16 cellular contexts compared by ENCODE assay signal in the genomic region with DNA sequence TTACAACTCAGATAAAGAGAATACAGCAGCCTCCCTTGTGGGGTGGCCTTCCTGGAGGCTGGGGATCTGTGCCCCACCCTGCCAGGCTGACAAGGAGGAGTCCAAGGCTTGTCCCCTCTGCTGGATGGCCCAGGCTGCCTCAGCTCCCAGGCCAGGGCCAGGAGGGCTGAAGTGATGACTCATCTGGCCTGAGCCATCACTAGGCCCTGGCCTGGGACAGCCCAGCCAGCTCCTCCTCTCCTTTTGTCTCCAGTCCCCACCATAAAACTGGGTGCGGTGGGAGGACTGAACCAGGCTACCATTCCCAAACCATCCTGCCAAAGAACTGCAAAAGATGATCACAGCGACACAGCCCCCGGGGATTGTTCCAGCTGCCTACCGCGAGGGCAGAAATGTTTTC. TPM values are rescaled to one million over a fixed set of nuclear protein-coding genes. Genes with fewer than 3 reads are reported as not detected.
DNase-seq lines count a peak whose midpoint lies in the region; FAIRE-seq and TF ChIP-seq lines count a peak whose summit lies in the region.
"Had no signal": no experiment of that assay in that cellular context is flagged by ENCODE, and none has a peak within 500 bp of the region (broad histone marks: within the 10 kb centered on the region; RNA-seq: fewer than 3 reads in every experiment).

No MANE protein-coding gene starts in this region.

- H3K36me3 Mint-ChIP-seq in astrocyte (ENCODE audit: low read depth, unreplicated experiment) (no peaks in the 10 kb centered on the region), type B pancreatic cell (no peaks in the 10 kb centered on the region)

- H3K9me3 Mint-ChIP-seq in astrocyte (ENCODE audit: unreplicated experiment) (no peaks in the 10 kb centered on the region), type B pancreatic cell (no peaks in the 10 kb centered on the region)

- H3K27ac Mint-ChIP-seq in astrocyte (ENCODE audit: unreplicated experiment) (peak overlapping the region; percentile 41), type B pancreatic cell (no peak overlapping the region)

- DNase-seq in EH (ENCODE audit: low read depth): peak; percentile 10
- peak; percentile 52 for DNase-seq in H54 (ENCODE audit: insufficient read length, low spot score)
- DNase-seq in astrocyte (ENCODE audit: low read depth): no peak
- DNase-seq in islet precursor cell: peak; percentile 74
- DNase-seq in NCI-H2081 treated with DMSO at 0.1 percent for 48 hours (lab: John Stamatoyannopoulos, UW): no peak
- no peak for DNase-seq in type B pancreatic cell (ENCODE audit: extremely low spot score, unreplicated experiment)
- no peak for DNase-seq in uterus
- DNase-seq: EL, Kasumi-1, NCI-H1417, NCI-H1930, NCI-H510A, SW 1271 had no signal

- peaks cover 5% of the 10 kb centered on the region for H3K27me3 ChIP-seq in astrocyte (ENCODE audit: insufficient read depth, low read length)
- H3K27me3 ChIP-seq in uterus: no peaks in the 10 kb centered on the region
- H3K27me3 ChIP-seq: BLaER1 had no signal

- H3K27ac ChIP-seq in astrocyte (ENCODE audit: low read depth, low read length): no peak overlapping the region
- H3K27ac ChIP-seq in uterus: no peak overlapping the region
- H3K27ac ChIP-seq: BLaER1 had no signal

- H3K9ac ChIP-seq in astrocyte (ENCODE audit: low read length): no peak overlapping the region
- H3K9ac ChIP-seq: BLaER1 had no signal

- no peak overlapping the region for H2AFZ ChIP-seq in astrocyte (ENCODE audit: low read depth, low read length)

- no peak overlapping the region for H3K4me2 ChIP-seq in astrocyte (ENCODE audit: low read length)
- H3K4me2 ChIP-seq: BLaER1 had no signal

- no peak for FAIRE-seq in H54 (lab: Jason Lieb, UNC)
- FAIRE-seq in astrocyte (lab: Jason Lieb, UNC): no peak
- FAIRE-seq: GM12878, RCC 7860 had no signal

- intact Hi-C loops in uterus (cut with DNase I; ENCODE audit: low total_unique reads): no loop called here

- TF ChIP-seq CTCF in astrocyte (IDR thresholded peaks at IDR 0.05; ENCODE audit: insufficient read depth, low read depth, low read length): no peak
- no peak for TF ChIP-seq CTCF in type B pancreatic cell (conservative IDR thresholded peaks at IDR 0.05)
- no peak for TF ChIP-seq CTCF in uterus (IDR thresholded peaks at IDR 0.05)

- H3K27me3 Mint-ChIP-seq in astrocyte (ENCODE audit: low read depth, unreplicated experiment) (peaks cover 53% of the 10 kb centered on the region), type B pancreatic cell (peaks cover 41% of the 10 kb centered on the region)

- TF ChIP-seq POLR2A in H54 (IDR thresholded peaks at IDR 0.05; ENCODE audit: low read depth, low read length) (no peak), uterus (IDR thresholded peaks at IDR 0.05) (no peak)

- H3K4me3 Mint-ChIP-seq in astrocyte (ENCODE audit: unreplicated experiment) (no peak overlapping the region), type B pancreatic cell (no peak overlapping the region)

- peaks cover 4% of the 10 kb centered on the region for H3K4me1 Mint-ChIP-seq in astrocyte (ENCODE audit: low read depth, unreplicated experiment)
- peaks cover 4% of the 10 kb centered on the region for H3K4me1 Mint-ChIP-seq in type B pancreatic cell (ENCODE audit: unreplicated experiment)

- H3K4me3 ChIP-seq in astrocyte (ENCODE audit: insufficient read depth, low read depth, low read length) (no peak overlapping the region), uterus (no peak overlapping the region)
- H3K4me3 ChIP-seq: BLaER1, GM12878 had no signal

- H4K20me1 ChIP-seq in astrocyte (ENCODE audit: insufficient read depth, low read length): no peaks in the 10 kb centered on the region

- H3K9me3 ChIP-seq in astrocyte (ENCODE audit: insufficient read depth, low read depth, low read length): no peaks in the 10 kb centered on the region
- no peaks in the 10 kb centered on the region for H3K9me3 ChIP-seq in uterus
- H3K9me3 ChIP-seq: BLaER1 had no signal

- H3K79me2 ChIP-seq in astrocyte (ENCODE audit: insufficient read depth, low read length): no peaks in the 10 kb centered on the region

- H3K36me3 ChIP-seq in astrocyte (ENCODE audit: insufficient read depth, low read length) (no peaks in the 10 kb centered on the region), uterus (no peaks in the 10 kb centered on the region)
- H3K36me3 ChIP-seq: BLaER1 had no signal

- no peaks in the 10 kb centered on the region for H3K4me1 ChIP-seq in astrocyte (ENCODE audit: insufficient read depth, low read length)
- H3K4me1 ChIP-seq in uterus: no peaks in the 10 kb centered on the region

RNA-seq across cellular contexts. Expression of gene GRM4, which starts 15.0 kb away (rescaled TPM):
- total RNA-seq in astrocyte (0.30 and 0.34 TPM in 2 replicates), type B pancreatic cell (ENCODE audit: low replicate concordance) (2.2 and 4.2 TPM in 2 replicates), uterus (1 to 10 TPM in 1 of 4 donors, under 1 TPM in 1, not detected in 2; 0.35 to 2.2 TPM)

Comparison
In these comparisons a context has a peak if more than half of its experiments do, and no peak if none do; other contexts are left out.
1. DNase-seq: peak in EH (single experiment), H54 (single experiment) and islet precursor cell (single experiment); none in astrocyte (single experiment), NCI-H2081 treated with DMSO at 0.1 percent for 48 hours (single experiment), type B pancreatic cell (single experiment) and uterus (0 of 2).